In the genomic region with DNA sequence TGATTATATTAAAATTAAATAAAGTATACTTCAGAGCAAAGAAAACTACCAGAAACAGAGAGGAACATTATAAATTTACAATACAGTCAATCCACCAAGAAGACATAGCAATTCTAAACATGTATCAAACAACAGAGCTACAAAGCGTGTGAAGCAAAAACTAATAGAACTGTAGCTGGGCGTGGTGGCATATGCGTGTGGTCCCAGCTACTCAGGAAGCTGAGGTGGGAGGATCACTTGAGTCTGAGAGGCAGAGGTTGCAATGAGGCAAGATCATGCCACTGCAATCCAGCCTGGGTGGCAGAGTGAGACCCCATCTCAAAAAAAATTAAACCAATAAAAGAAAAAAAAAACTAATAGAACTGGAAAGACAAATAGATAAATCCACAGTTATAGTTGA, we compare ENCODE assay signal across 39 cellular contexts. TPM values are rescaled to one million over a fixed set of nuclear protein-coding genes. Genes with fewer than 3 reads are reported as not detected.
"Had no signal": no experiment of that assay in that cellular context is flagged by ENCODE, and none has a peak within 500 bp of the region (broad histone marks: within the 10 kb centered on the region; RNA-seq: fewer than 3 reads in every experiment).

No MANE protein-coding gene starts in this region.

- ATAC-seq: activated CD4-positive, CD25-positive, alpha-beta regulatory T cell treated with anti-CD3 and anti-CD28 coated beads, Interleukin-2, amount 50 U/mL, for 24 hours; activated CD8-positive, alpha-beta memory T cell treated with anti-CD3 and anti-CD28 coated beads, Interleukin-2, amount 10 ng/mL, durations not matched to agents 7 days and 5 days; activated CD8-positive, alpha-beta T cell treated with anti-CD3 and anti-CD28 coated beads, Interleukin-2, amount 10 ng/mL, durations not matched to agents 7 days and 5 days; activated naive CD8-positive, alpha-beta T cell treated with anti-CD3 and anti-CD28 coated beads, Interleukin-2, amount 50 U/mL, for 24 hours; body of pancreas; gastroesophageal sphincter; heart left ventricle had no signal

- DNase-seq: activated B cell treated with CpG ODN at 0.5 μM for 24 hours; activated CD4-positive, alpha-beta T cell treated with anti-CD3 and anti-CD28 coated beads for 48 hours; activated CD4-positive, alpha-beta T cell treated with anti-CD3 and anti-CD28 coated beads, Interleukin-2, amount 50 U/mL, for 4 hours; activated CD8-positive, alpha-beta memory T cell treated with anti-CD3 and anti-CD28 coated beads, Interleukin-2, amount 10 ng/mL, durations not matched to agents 7 days and 5 days; activated CD8-positive, alpha-beta memory T cell treated with anti-CD3 and anti-CD28 coated beads, Interleukin-2, amount 50 U/mL, for 4 hours; activated CD8-positive, alpha-beta T cell treated with anti-CD3 and anti-CD28 coated beads, Interleukin-2, amount 10 ng/mL, durations not matched to agents 7 days and 5 days; activated gamma-delta T cell treated with Interleukin-2 at 50 U/mL for 16 hours; activated naive CD4-positive, alpha-beta T cell treated with Interleukin-2 at 50 U/mL for 16 hours; activated naive CD8-positive, alpha-beta T cell treated with anti-CD3 and anti-CD28 coated beads for 36 hours; activated naive CD8-positive, alpha-beta T cell treated with anti-CD3 and anti-CD28 coated beads, Interleukin-2, amount 50 U/mL, for 24 hours; activated T-cell treated with anti-CD3 and anti-CD28 coated beads, Interleukin-2, amount 50 U/mL, for 1 hour; activated T-cell treated with anti-CD3 and anti-CD28 coated beads, Interleukin-2, amount 50 U/mL, for 48 hours; adrenal gland; amygdala; aorta; body of pancreas; caudate nucleus; cerebellar nuclear complex; colonic mucosa; effector CD8-positive, alpha-beta T cell; esophagus squamous epithelium; foreskin melanocyte; glutamatergic neuron; heart left ventricle; T1000; WERI-Rb-1 had no signal

- H3K36me3 ChIP-seq: adrenal gland, colonic mucosa, esophagus squamous epithelium, gastroesophageal sphincter, heart left ventricle, WERI-Rb-1 had no signal

- H3K4me3 ChIP-seq: adrenal gland, body of pancreas, colonic mucosa, esophagus squamous epithelium, gastroesophageal sphincter, heart left ventricle, hepatocyte had no signal

- H3K4me1 Mint-ChIP-seq: activated B cell treated with CpG ODN at 0.5 μM for 24 hours; activated CD8-positive, alpha-beta memory T cell treated with anti-CD3 and anti-CD28 coated beads, Interleukin-2, amount 10 ng/mL, durations not matched to agents 7 days and 5 days had no signal

- H3K27me3 ChIP-seq: adrenal gland, body of pancreas, colonic mucosa, esophagus squamous epithelium, gastroesophageal sphincter, hepatocyte had no signal

- H3K36me3 Mint-ChIP-seq: activated CD8-positive, alpha-beta memory T cell treated with anti-CD3 and anti-CD28 coated beads, Interleukin-2, amount 10 ng/mL, durations not matched to agents 7 days and 5 days; activated naive CD8-positive, alpha-beta T cell treated with anti-CD3 and anti-CD28 coated beads for 36 hours had no signal

- H3K27ac ChIP-seq: adrenal gland, body of pancreas, colonic mucosa, epithelial cell of prostate, esophagus squamous epithelium, gastroesophageal sphincter, heart left ventricle, hepatocyte, WERI-Rb-1 had no signal

- H3K27ac Mint-ChIP-seq: activated B cell treated with CpG ODN at 0.5 μM for 24 hours; activated CD8-positive, alpha-beta memory T cell treated with anti-CD3 and anti-CD28 coated beads, Interleukin-2, amount 10 ng/mL, durations not matched to agents 7 days and 5 days; activated CD8-positive, alpha-beta T cell treated with anti-CD3 and anti-CD28 coated beads, Interleukin-2, amount 10 ng/mL, durations not matched to agents 7 days and 5 days; activated naive CD8-positive, alpha-beta T cell treated with anti-CD3 and anti-CD28 coated beads for 36 hours; activated naive CD8-positive, alpha-beta T cell treated with anti-CD3 and anti-CD28 coated beads, Interleukin-2, amount 50 U/mL, for 24 hours; activated T-helper 1 cell treated with anti-CD3 and anti-CD28 coated beads, Interleukin-12 subunit alpha, Interleukin-12 subunit beta, Interleukin-2, Interleukin-4 antibody, amounts not matched to agents 30 ng/mL and 10 ng/mL and 1 ng/mL, durations not matched to agents 14 hours and 24 hours and 36 hours; activated T-helper 2 cell treated with anti-CD3 and anti-CD28 coated beads, Interferon-gamma antibody, Interleukin-2, Interleukin-4, amounts not matched to agents 10 μg/mL and 5 μg/mL and 100 μg/mL, durations not matched to agents 14 hours and 24 hours and 36 hours; T-helper 1 cell treated with Interleukin-12 subunit alpha and Interleukin-12 subunit beta and Interleukin-4 antibody, amounts not matched to agents 30 μg/mL and 1 μg/mL, for 36 hours; T-helper 2 cell treated with Interferon-gamma antibody and Interleukin-4, amounts not matched to agents 5 μg/mL and 100 μg/mL, for 36 hours had no signal

- H3K4me1 ChIP-seq: colonic mucosa had no signal

- H3K4me3 Mint-ChIP-seq: activated B cell treated with CpG ODN at 0.5 μM for 24 hours; activated CD8-positive, alpha-beta memory T cell treated with anti-CD3 and anti-CD28 coated beads, Interleukin-2, amount 10 ng/mL, durations not matched to agents 7 days and 5 days; activated CD8-positive, alpha-beta T cell treated with anti-CD3 and anti-CD28 coated beads, Interleukin-2, amount 10 ng/mL, durations not matched to agents 7 days and 5 days; activated naive CD8-positive, alpha-beta T cell treated with anti-CD3 and anti-CD28 coated beads for 36 hours; activated naive CD8-positive, alpha-beta T cell treated with anti-CD3 and anti-CD28 coated beads, Interleukin-2, amount 50 U/mL, for 24 hours; activated T-helper 1 cell treated with anti-CD3 and anti-CD28 coated beads, Interleukin-12 subunit alpha, Interleukin-12 subunit beta, Interleukin-2, Interleukin-4 antibody, amounts not matched to agents 30 ng/mL and 10 ng/mL and 1 ng/mL, durations not matched to agents 14 hours and 24 hours and 36 hours; T-helper 1 cell treated with Interleukin-12 subunit alpha and Interleukin-12 subunit beta and Interleukin-4 antibody, amounts not matched to agents 30 μg/mL and 1 μg/mL, for 36 hours; T-helper 2 cell treated with Interferon-gamma antibody and Interleukin-4, amounts not matched to agents 5 μg/mL and 100 μg/mL, for 36 hours had no signal

- H3K9me3 ChIP-seq: body of pancreas, colonic mucosa, esophagus squamous epithelium, gastroesophageal sphincter had no signal

- H3K9me3 Mint-ChIP-seq: activated B cell treated with CpG ODN at 0.5 μM for 24 hours had no signal

RNA-seq across cellular contexts. Expression of a gene that starts 12.3 kb away (rescaled TPM):
- total RNA-seq: activated B cell treated with CpG ODN at 0.5 μM for 24 hours; activated CD8-positive, alpha-beta memory T cell treated with anti-CD3 and anti-CD28 coated beads for 36 hours; activated CD8-positive, alpha-beta memory T cell treated with anti-CD3 and anti-CD28 coated beads, Interleukin-2, amount 10 ng/mL, durations not matched to agents 7 days and 5 days; activated CD8-positive, alpha-beta T cell treated with anti-CD3 and anti-CD28 coated beads, Interleukin-2, amount 10 ng/mL, durations not matched to agents 7 days and 5 days; activated naive CD8-positive, alpha-beta T cell treated with anti-CD3 and anti-CD28 coated beads for 36 hours; activated T-helper 1 cell treated with anti-CD3 and anti-CD28 coated beads, Interleukin-12 subunit alpha, Interleukin-12 subunit beta, Interleukin-2, Interleukin-4 antibody, amounts not matched to agents 30 ng/mL and 10 ng/mL and 1 ng/mL, durations not matched to agents 14 hours and 24 hours and 36 hours; activated T-helper 2 cell treated with anti-CD3 and anti-CD28 coated beads, Interferon-gamma antibody, Interleukin-2, Interleukin-4, amounts not matched to agents 10 μg/mL and 5 μg/mL and 100 μg/mL, durations not matched to agents 14 hours and 24 hours and 36 hours; adrenal gland; aorta; body of pancreas; colonic mucosa; dermis microvascular lymphatic vessel endothelial cell; endothelial cell of umbilical vein; fibroblast of lung; fibroblast of villous mesenchyme; heart left ventricle; hepatocyte had no signal
- polyA plus RNA-seq: adrenal gland, aorta, endothelial cell of umbilical vein, fibroblast of lung, heart left ventricle, hepatocyte had no signal

RNA-seq across cellular contexts. Expression of a gene that starts 41.5 kb away (rescaled TPM):
- total RNA-seq: activated B cell treated with CpG ODN at 0.5 μM for 24 hours; activated CD8-positive, alpha-beta memory T cell treated with anti-CD3 and anti-CD28 coated beads for 36 hours; activated T-helper 1 cell treated with anti-CD3 and anti-CD28 coated beads, Interleukin-12 subunit alpha, Interleukin-12 subunit beta, Interleukin-2, Interleukin-4 antibody, amounts not matched to agents 30 ng/mL and 10 ng/mL and 1 ng/mL, durations not matched to agents 14 hours and 24 hours and 36 hours; endothelial cell of umbilical vein; fibroblast of lung; fibroblast of villous mesenchyme had no signal
- polyA plus RNA-seq: endothelial cell of umbilical vein had no signal
